23 cellular contexts compared by ENCODE assay signal in the genomic region with DNA sequence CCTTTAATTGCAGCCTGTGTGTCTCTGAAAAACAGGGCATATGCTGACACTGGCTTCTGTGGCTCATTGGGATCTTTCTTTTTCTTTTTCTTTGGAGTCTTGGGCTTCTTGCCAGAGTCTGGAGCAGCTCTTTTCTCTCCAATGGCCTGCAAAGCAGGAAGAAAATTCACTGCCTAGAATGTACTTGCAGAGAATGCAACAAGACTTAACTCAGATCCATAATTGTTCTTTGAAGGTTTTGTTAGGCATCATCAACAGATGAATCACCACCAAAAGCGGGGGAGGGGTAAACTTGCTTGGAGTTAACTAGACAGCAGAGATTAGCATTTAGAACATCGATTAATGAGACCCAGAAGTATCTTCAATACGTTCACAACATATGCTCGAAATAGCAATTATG.
A peak's percentile ranks its signal among the peaks of the same experiment; 100 is the strongest.
DNase-seq lines count a peak whose midpoint lies in the region; ATAC-seq, FAIRE-seq and TF ChIP-seq lines count a peak whose summit lies in the region.
"Had no signal": no experiment of that assay in that cellular context is flagged by ENCODE, and none has a peak within 500 bp of the region (broad histone marks: within the 10 kb centered on the region; RNA-seq: fewer than 3 reads in every experiment).

No MANE protein-coding gene starts in this region.

- no peak overlapping the region for H4K91ac ChIP-seq in H9 (ENCODE audit: insufficient read length, low read depth, low read length)

- H4K5ac ChIP-seq in H9 (ENCODE audit: insufficient read length, low read depth, low read length), result no peak overlapping the region
- no peak overlapping the region for H4K5ac ChIP-seq in mesendoderm (ENCODE audit: low read length)

- peak overlapping the region in 2 of 3 experiments; percentile 29 to 51; a peak in 3 of 7 replicates for H3K27ac Mint-ChIP-seq in H9
- H3K27ac Mint-ChIP-seq: activated naive CD8-positive, alpha-beta T cell; activated T-cell treated with anti-CD3 and anti-CD28 coated beads, Interleukin-2, amount 50 U/mL, for 24 hours had no signal

- intact Hi-C loops in psoas muscle (cut with DNase I), result no loop called here

- peaks cover 0 to 5% of the 10 kb centered on the region in 2 experiments; a peak in 1 of 5 replicates for H3K9me3 Mint-ChIP-seq in H9

- H2BK15ac ChIP-seq in H9 (ENCODE audit: low read depth, low read length), result no peak overlapping the region
- no peak overlapping the region for H2BK15ac ChIP-seq in mesendoderm (replicated peaks; ENCODE audit: low read depth)

- FAIRE-seq in bronchial epithelial cell (lab: Jason Lieb, UNC), result no peak
- FAIRE-seq: G401.6 had no signal

- ATAC-seq in psoas muscle (no peak), GM19463 (IDR thresholded peaks at IDR 0.05; ENCODE audit: unreplicated experiment) (no peak)
- ATAC-seq: body of pancreas had no signal

- WGBS in H9 (ENCODE audit: extremely low coverage, insufficient read length, low lambda C conversion rate), result no CpG with 5 or more reads among the region's 4 CpGs
- WGBS in mesendoderm (ENCODE audit: extremely low coverage, insufficient coverage, low lambda C conversion rate), result no CpG with 5 or more reads among the region's 4 CpGs
- 63 to 80% (median 74%) methylated on average over 4 of the region's 4 CpGs for WGBS in psoas muscle, 3 donors

- H3K4me1 ChIP-seq in H9 (ENCODE audit: insufficient read depth, low read length) (peaks cover 7% of the 10 kb centered on the region; the same call in 1 of the 2 replicates), mesendoderm (ENCODE audit: control insufficient read depth, low read depth, low read length) (no peaks in the 10 kb centered on the region), psoas muscle (no peaks in the 10 kb centered on the region)
- H3K4me1 ChIP-seq: body of pancreas, Caco-2 had no signal

- H3K4me3 Mint-ChIP-seq in H9, result no peak overlapping the region
- H3K4me3 Mint-ChIP-seq: activated naive CD8-positive, alpha-beta T cell; activated T-cell treated with anti-CD3 and anti-CD28 coated beads, Interleukin-2, amount 50 U/mL, for 24 hours had no signal

- H3K9me3 ChIP-seq in H9 (ENCODE audit: control insufficient read depth, low read depth, low read length) (no peaks in the 10 kb centered on the region), psoas muscle (peaks cover under 1% of the 10 kb centered on the region)
- H3K9me3 ChIP-seq: body of pancreas, Caco-2 had no signal

- H3K23ac ChIP-seq in H9 (ENCODE audit: insufficient read length, low read depth, low read length) (no peak overlapping the region), mesendoderm (ENCODE audit: low read length) (no peak overlapping the region)

- H2BK120ac ChIP-seq in H9 (ENCODE audit: low read depth, low read length, poor library complexity, severe bottlenecking), result no peak overlapping the region
- no peak overlapping the region for H2BK120ac ChIP-seq in mesendoderm (ENCODE audit: low read depth, low read length)

- no peak overlapping the region for H3K4me3 ChIP-seq in bronchial epithelial cell (ENCODE audit: low read depth, low read length)
- H3K4me3 ChIP-seq in mesendoderm (ENCODE audit: low read length), result no peak overlapping the region
- H3K4me3 ChIP-seq in psoas muscle, result no peak overlapping the region
- H3K4me3 ChIP-seq: body of pancreas had no signal

- DNase-seq in H9, result no peak
- peak; percentile 28 for DNase-seq in bronchial epithelial cell (ENCODE audit: low read depth)
- peak; percentile 32 for DNase-seq in mesendoderm
- DNase-seq in CD1c-positive myeloid dendritic cell (ENCODE audit: extremely low spot score), result no peak
- DNase-seq in psoas muscle, result no peak
- DNase-seq in activated T-cell treated with anti-CD3 and anti-CD28 coated beads for 4 hours, result no peak
- DNase-seq: activated CD4-positive, alpha-beta T cell treated with anti-CD3 and anti-CD28 coated beads, Interleukin-2, amount 50 U/mL, for 48 hours; activated T-cell treated with anti-CD3 and anti-CD28 coated beads, Interleukin-2, amount 50 U/mL, for 24 hours; body of pancreas; Caco-2; dermis blood vessel endothelial cell; erythroblast; HCEC 1CT; Kasumi-1; NCI-H1436 treated with DMSO at 0.1 percent for 48 hours; SHP77; stimulated activated CD4-positive, alpha-beta T cell treated with anti-CD3 and anti-CD28 coated beads, Interleukin-2, amount 100 ng/mL, for 48 hours; T-helper 1 cell had no signal

- H3K4me1 Mint-ChIP-seq in H9, result peaks cover 30 to 38% of the 10 kb centered on the region in 2 experiments

- H3K27ac ChIP-seq in 22Rv1 (peak overlapping the region; percentile 14; the same call in 1 of the 2 replicates), H9 (ENCODE audit: insufficient read length, low read depth, low read length) (no peak overlapping the region), mesendoderm (ENCODE audit: low read depth, low read length) (no peak overlapping the region), psoas muscle (no peak overlapping the region)
- H3K27ac ChIP-seq: body of pancreas, VCaP had no signal

- H2AFZ ChIP-seq in H9 (ENCODE audit: low read length), result no peak overlapping the region

- H3K36me3 ChIP-seq in bronchial epithelial cell (ENCODE audit: control insufficient read depth, insufficient read depth, low read length) (no peaks in the 10 kb centered on the region), mesendoderm (ENCODE audit: control insufficient read depth, insufficient read depth, low read length) (no peaks in the 10 kb centered on the region), psoas muscle (ENCODE audit: insufficient read depth in 1 of 2, low read depth in 1 of 2) (no peaks in the 10 kb centered on the region)

- no peak overlapping the region for H2BK12ac ChIP-seq in H9 (ENCODE audit: insufficient read length, low read depth, low read length)

- H3K27me3 Mint-ChIP-seq in H9 (ENCODE audit: low read depth), result no peaks in the 10 kb centered on the region
- H3K27me3 Mint-ChIP-seq: activated naive CD8-positive, alpha-beta T cell; activated T-cell treated with anti-CD3 and anti-CD28 coated beads, Interleukin-2, amount 50 U/mL, for 24 hours had no signal

- TF ChIP-seq CTCF in 22Rv1 (IDR thresholded peaks at IDR 0.05) (no peak), H9 (conservative IDR thresholded peaks at IDR 0.05) (no peak), bronchial epithelial cell (IDR thresholded peaks at IDR 0.05; ENCODE audit: insufficient read depth, low read length, severe bottlenecking) (no peak), psoas muscle (IDR thresholded peaks at IDR 0.05) (no peak)

- H2BK20ac ChIP-seq in H9 (ENCODE audit: low read depth, low read length, poor library complexity, severe bottlenecking), result no peak overlapping the region

- no peaks in the 10 kb centered on the region for H4K20me1 ChIP-seq in H9 (ENCODE audit: control insufficient read depth, insufficient read depth, insufficient read length)

- H3K23me2 ChIP-seq in H9 (ENCODE audit: insufficient read length, low read depth, low read length, poor library complexity, severe bottlenecking), result no peaks in the 10 kb centered on the region

- H3K4ac ChIP-seq in H9 (ENCODE audit: low read depth, low read length) (no peak overlapping the region), mesendoderm (ENCODE audit: low read depth, low read length) (no peak overlapping the region)

- H3K9ac ChIP-seq in H9 (ENCODE audit: extremely low read depth, insufficient read length, low read length) (no peak overlapping the region), mesendoderm (ENCODE audit: low read length) (no peak overlapping the region)

- no peak overlapping the region for H3K14ac ChIP-seq in H9 (ENCODE audit: insufficient read depth, low read length)

- H2AK5ac ChIP-seq in H9 (ENCODE audit: insufficient read length, low read length), result no peak overlapping the region
- H2AK5ac ChIP-seq in mesendoderm (ENCODE audit: low read length), result no peak overlapping the region

- no peaks in the 10 kb centered on the region; the same call in 1 of the 2 replicates for H3K27me3 ChIP-seq in H9 (ENCODE audit: insufficient read depth, low read length)
- no peaks in the 10 kb centered on the region for H3K27me3 ChIP-seq in bronchial epithelial cell (ENCODE audit: control insufficient read depth, insufficient read depth, low read length)
- H3K27me3 ChIP-seq in mesendoderm (ENCODE audit: insufficient read depth, low read length, poor library complexity), result no peaks in the 10 kb centered on the region
- H3K27me3 ChIP-seq in psoas muscle (ENCODE audit: insufficient read depth in 3 of 3, low read length in 2 of 3), result no peaks in the 10 kb centered on the region
- H3K27me3 ChIP-seq: body of pancreas had no signal

- no peaks in the 10 kb centered on the region for H3K79me1 ChIP-seq in H9 (ENCODE audit: insufficient read depth, low read depth, low read length, poor library complexity, severe bottlenecking)
- H3K79me1 ChIP-seq in mesendoderm (ENCODE audit: low read length), result no peaks in the 10 kb centered on the region

- H4K8ac ChIP-seq in H9 (replicated peaks; ENCODE audit: insufficient read length, low read depth, low read length), result no peak overlapping the region
- H4K8ac ChIP-seq in mesendoderm (ENCODE audit: low read depth, low read length), result no peak overlapping the region

- H3K56ac ChIP-seq in H9 (ENCODE audit: insufficient read length, low read depth, low read length) (no peak overlapping the region), mesendoderm (ENCODE audit: low read length) (no peak overlapping the region)

- H3K4me2 ChIP-seq in H9 (ENCODE audit: insufficient read depth, insufficient read length, low read length) (no peak overlapping the region), mesendoderm (ENCODE audit: low read length) (no peak overlapping the region)

- H3K36me3 Mint-ChIP-seq in H9 (ENCODE audit: insufficient read depth in 1 of 3, low read depth in 3 of 3), result peaks cover 33 to 75% (median 60%) of the 10 kb centered on the region in 3 experiments; a peak in 6 of 7 replicates
- H3K36me3 Mint-ChIP-seq: activated naive CD8-positive, alpha-beta T cell had no signal

- H3K18ac ChIP-seq in H9 (ENCODE audit: insufficient read length, low read depth, low read length), result no peak overlapping the region
- H3K18ac ChIP-seq in mesendoderm (ENCODE audit: low read length), result no peak overlapping the region

- H2BK5ac ChIP-seq in H9 (ENCODE audit: insufficient read length, low read length) (no peak overlapping the region), mesendoderm (ENCODE audit: low read length) (no peak overlapping the region)

- H3K79me2 ChIP-seq in H9 (ENCODE audit: insufficient read depth, low read length) (no peaks in the 10 kb centered on the region), mesendoderm (ENCODE audit: control insufficient read depth, insufficient read depth, low read length) (no peaks in the 10 kb centered on the region)

- H3T11ph ChIP-seq in H9 (ENCODE audit: low read length), result no peak overlapping the region

Comparison
In these comparisons a context has a peak if more than half of its experiments do, and no peak if none do; other contexts are left out.
1. DNase-seq: peak in bronchial epithelial cell (single experiment) and mesendoderm (single experiment); none in H9 (single experiment), CD1c-positive myeloid dendritic cell (single experiment), psoas muscle (0 of 2) and activated T-cell treated with anti-CD3 and anti-CD28 coated beads for 4 hours (single experiment).